Comparison of ENCODE assay signal across 14 cellular contexts in genomic region chr11:29679996-29680395, GRCh38.
A peak's percentile ranks its signal among the peaks of the same experiment; 100 is the strongest.
DNase-seq lines count a peak whose midpoint lies in the region; ATAC-seq lines count a peak whose summit lies in the region.
"Had no signal": no experiment of that assay in that cellular context is flagged by ENCODE, and none has a peak within 500 bp of the region (broad histone marks: within the 10 kb centered on the region; RNA-seq: fewer than 3 reads in every experiment).

No MANE protein-coding gene starts in this region.

- H4K20me1 ChIP-seq in Karpas-422 (ENCODE audit: insufficient read depth, low read depth, low read length) = no peaks in the 10 kb centered on the region

- no peak for DNase-seq in Karpas-422
- no peak for DNase-seq in NCI-H2196 (lab: John Stamatoyannopoulos, UW; ENCODE audit: unreplicated experiment)
- no peak for DNase-seq in SW 1271 (lab: John Stamatoyannopoulos, UW)
- no peak for DNase-seq in head of caudate nucleus
- DNase-seq: activated CD4-positive, CD25-positive, alpha-beta regulatory T cell treated with anti-CD3 and anti-CD28 coated beads, Interleukin-2, amount 50 U/mL, for 72 hours; activated T-cell treated with anti-CD3 and anti-CD28 coated beads for 4 hours; erythroblast; heart right ventricle; NCI-H2081 treated with DMSO at 0.1 percent for 48 hours had no signal

- peak; percentile 75 for ATAC-seq in GM18511 (IDR thresholded peaks at IDR 0.05; ENCODE audit: unreplicated experiment)
- ATAC-seq in GM19467 (IDR thresholded peaks at IDR 0.05; ENCODE audit: unreplicated experiment) = peak; percentile 53
- ATAC-seq in HG02870 (IDR thresholded peaks at IDR 0.05; ENCODE audit: unreplicated experiment) = peak; percentile 99
- no peak for ATAC-seq in HG02884 (IDR thresholded peaks at IDR 0.05; ENCODE audit: unreplicated experiment)
- ATAC-seq: heart right ventricle had no signal

- H2AFZ ChIP-seq in Karpas-422 (ENCODE audit: low read length) = no peak overlapping the region

- intact Hi-C loops in head of caudate nucleus (cut with DNase I) = no loop called here

- H3K36me3 ChIP-seq in Karpas-422 (ENCODE audit: insufficient read depth, low read length) = no peaks in the 10 kb centered on the region
- H3K36me3 ChIP-seq: heart right ventricle had no signal

- H3K9ac ChIP-seq in Karpas-422 (ENCODE audit: low read length) = no peak overlapping the region

- H3K79me2 ChIP-seq in Karpas-422 (ENCODE audit: low read length) = no peaks in the 10 kb centered on the region

- peaks cover 2% of the 10 kb centered on the region for H3K9me3 ChIP-seq in Karpas-422 (ENCODE audit: low read length)

- no peaks in the 10 kb centered on the region; the same call in 1 of the 2 replicates for H3K9me2 ChIP-seq in Karpas-422 (replicated peaks; ENCODE audit: insufficient read depth, low read length)

- peak overlapping the region; percentile 23; the same call in 1 of the 2 replicates for H3K4me3 ChIP-seq in Karpas-422 (ENCODE audit: low read length)
- H3K4me3 ChIP-seq: heart right ventricle, SK-N-MC had no signal

- peak overlapping the region; percentile 17 for H3K4me2 ChIP-seq in Karpas-422 (ENCODE audit: low read depth, low read length, poor library complexity, severe bottlenecking)

- H3K27me3 ChIP-seq in Karpas-422 (ENCODE audit: low read length) = no peaks in the 10 kb centered on the region
- H3K27me3 ChIP-seq: heart right ventricle had no signal

- H3K27ac ChIP-seq in Karpas-422 (ENCODE audit: low read length) = no peak overlapping the region
- H3K27ac ChIP-seq: heart right ventricle, SK-N-MC had no signal

- H3K4me1 ChIP-seq in Karpas-422 (ENCODE audit: low read length) = peaks cover 3% of the 10 kb centered on the region; the same call in 1 of the 2 replicates
- H3K4me1 ChIP-seq: heart right ventricle had no signal
